ENCODE assay signal across 15 cellular contexts in the genomic region with DNA sequence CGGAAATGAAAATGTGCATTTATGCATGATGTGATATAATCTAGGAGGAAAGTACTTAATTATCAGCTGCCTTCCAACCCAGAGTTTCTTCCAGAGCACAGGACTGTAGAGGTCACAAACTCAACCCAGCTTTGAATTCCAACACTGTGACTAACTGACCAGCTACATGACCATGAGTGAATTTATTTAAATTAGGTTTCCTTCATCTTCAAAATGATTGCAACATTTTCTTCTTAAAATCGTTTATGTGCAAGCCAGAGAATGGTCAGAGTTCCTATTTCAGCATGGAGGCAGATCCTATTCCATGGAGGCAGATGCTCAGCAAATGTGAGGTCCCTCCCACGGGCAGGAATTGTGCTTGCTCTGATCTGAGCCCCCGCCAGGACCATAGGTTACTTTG. TPM values are rescaled to one million over a fixed set of nuclear protein-coding genes. Genes with fewer than 3 reads are reported as not detected.
A peak's percentile ranks its signal among the peaks of the same experiment; 100 is the strongest.
DNase-seq lines count a peak whose midpoint lies in the region; ATAC-seq, FAIRE-seq and TF ChIP-seq lines count a peak whose summit lies in the region.
"Had no signal": no experiment of that assay in that cellular context is flagged by ENCODE, and none has a peak within 500 bp of the region (broad histone marks: within the 10 kb centered on the region; RNA-seq: fewer than 3 reads in every experiment).

No MANE protein-coding gene starts in this region.

- no peak overlapping the region for H3K27ac Mint-ChIP-seq in stimulated activated naive B cell treated with anti-CD40 and anti-IgM and Interleukin-4, amounts not matched to agents 10 μg/mL and 1 μg/mL and 100 μg/mL, for 72 hours
- H3K27ac Mint-ChIP-seq: dendritic cell treated with granulocyte-macrophage colony-stimulating factor and Interleukin-4, amounts not matched to agents 40 ng/mL and 50 ng/mL, for 4 days had no signal

- intact Hi-C loops in psoas muscle (cut with DNase I), result no loop called here

- H3K4me1 ChIP-seq in SK-N-SH (ENCODE audit: control insufficient read depth in 1 of 2, insufficient read depth in 2 of 2, low read depth in 1 of 2, low read length in 1 of 2), result peaks cover 0 to 12% of the 10 kb centered on the region in 2 experiments; a peak in 2 of 4 replicates
- H3K4me1 ChIP-seq in psoas muscle, result peaks cover 3% of the 10 kb centered on the region
- H3K4me1 ChIP-seq: Caco-2 had no signal

- H3K9me3 ChIP-seq in SK-N-SH (no peaks in the 10 kb centered on the region), psoas muscle (no peaks in the 10 kb centered on the region)
- H3K9me3 ChIP-seq: Caco-2 had no signal

- 61% methylated on average over 4 of the region's 4 CpGs for WGBS in SK-N-SH (ENCODE audit: low lambda C conversion rate)
- 71 to 80% (median 76%) methylated on average over 4 of the region's 4 CpGs for WGBS in psoas muscle, 3 donors

- no peak overlapping the region for H2AFZ ChIP-seq in SK-N-SH (ENCODE audit: low read depth)

- no peaks in the 10 kb centered on the region for H3K9me2 ChIP-seq in SK-N-SH

- H3K4me3 Mint-ChIP-seq in stimulated activated naive B cell treated with anti-CD40 and anti-IgM and Interleukin-4, amounts not matched to agents 10 μg/mL and 1 μg/mL and 100 μg/mL, for 72 hours, result no peak overlapping the region
- H3K4me3 Mint-ChIP-seq: dendritic cell treated with granulocyte-macrophage colony-stimulating factor and Interleukin-4, amounts not matched to agents 40 ng/mL and 50 ng/mL, for 4 days had no signal

- TF ChIP-seq RAD21 in SK-N-SH (IDR thresholded peaks at IDR 0.05; ENCODE audit: low read length), result no peak

- peak overlapping the region; percentile 67 for H3K4me2 ChIP-seq in SK-N-SH

- no peaks in the 10 kb centered on the region for H4K20me1 ChIP-seq in SK-N-SH (ENCODE audit: insufficient read depth)

- H3K9ac ChIP-seq in SK-N-SH, result no peak overlapping the region

- no peaks in the 10 kb centered on the region for H3K27me3 Mint-ChIP-seq in stimulated activated naive B cell treated with anti-CD40 and anti-IgM and Interleukin-4, amounts not matched to agents 10 μg/mL and 1 μg/mL and 100 μg/mL, for 72 hours
- H3K27me3 Mint-ChIP-seq: dendritic cell treated with granulocyte-macrophage colony-stimulating factor and Interleukin-4, amounts not matched to agents 40 ng/mL and 50 ng/mL, for 4 days had no signal

- TF ChIP-seq EP300 in SK-N-SH (IDR thresholded peaks at IDR 0.05; ENCODE audit: borderline replicate concordance in 1 of 2, low read depth in 1 of 2, low read length in 1 of 2), result no peak

- peak; percentile 97 for FAIRE-seq in G401.6 (lab: Jason Lieb, UNC)

- H3K9me3 Mint-ChIP-seq in stimulated activated naive B cell treated with anti-CD40 and anti-IgM and Interleukin-4, amounts not matched to agents 10 μg/mL and 1 μg/mL and 100 μg/mL, for 72 hours, result no peaks in the 10 kb centered on the region
- H3K9me3 Mint-ChIP-seq: dendritic cell treated with granulocyte-macrophage colony-stimulating factor and Interleukin-4, amounts not matched to agents 40 ng/mL and 50 ng/mL, for 4 days had no signal

- H3K79me2 ChIP-seq in SK-N-SH (ENCODE audit: insufficient read depth), result no peaks in the 10 kb centered on the region

- TF ChIP-seq CTCF in SK-N-SH (IDR thresholded peaks at IDR 0.05), result no peak
- TF ChIP-seq CTCF in psoas muscle (IDR thresholded peaks at IDR 0.05), result no peak

- CTCF ChIA-PET in SK-N-SH (lab: Yijun Ruan, JAX), result interaction anchor here (0.6 to 1.1 kb wide), 2 partner anchors 9 to 18 kb away, joined by 3 read pairs; no protein-coding TSS in a partner anchor

- H3K27me3 ChIP-seq in SK-N-SH (ENCODE audit: insufficient read depth), result no peaks in the 10 kb centered on the region
- H3K27me3 ChIP-seq in psoas muscle (ENCODE audit: insufficient read depth in 3 of 3, low read length in 2 of 3), result no peaks in the 10 kb centered on the region

- no peak overlapping the region for H3K4me3 ChIP-seq in SK-N-SH (ENCODE audit: low read depth in 2 of 2, low read length in 1 of 2)
- no peak overlapping the region for H3K4me3 ChIP-seq in psoas muscle

- H3K27ac ChIP-seq in SK-N-SH (ENCODE audit: low read depth in 2 of 2, low read length in 1 of 2) (peak overlapping the region in 1 of 2 experiments; percentile 51; a peak in 2 of 4 replicates), psoas muscle (peak overlapping the region; percentile 18)

- POLR2A ChIA-PET in SK-N-SH (lab: Yijun Ruan, JAX), result no interaction called here

- H3F3A ChIP-seq in SK-N-SH (replicated peaks; ENCODE audit: insufficient read depth), result peaks cover 28% of the 10 kb centered on the region

- peaks cover 22 to 38% of the 10 kb centered on the region in 2 donors for H3K36me3 Mint-ChIP-seq in stimulated activated naive B cell treated with anti-CD40 and anti-IgM and Interleukin-4, amounts not matched to agents 10 μg/mL and 1 μg/mL and 100 μg/mL, for 72 hours

- H3K36me3 ChIP-seq in SK-N-SH (replicated peaks in 1 of 2; ENCODE audit: control insufficient read depth in 1 of 2, insufficient read depth in 2 of 2, low read length in 1 of 2) (peaks cover 28 to 37% of the 10 kb centered on the region in 2 experiments), psoas muscle (ENCODE audit: insufficient read depth in 1 of 2, low read depth in 1 of 2) (peaks cover 11 to 46% of the 10 kb centered on the region in 2 donors)

- H3K4me1 Mint-ChIP-seq in stimulated activated naive B cell treated with anti-CD40 and anti-IgM and Interleukin-4, amounts not matched to agents 10 μg/mL and 1 μg/mL and 100 μg/mL, for 72 hours, result no peaks in the 10 kb centered on the region

- DNase-seq in SK-N-SH (no peak), fibroblast of gingiva (ENCODE audit: low read depth) (peak; percentile 86), psoas muscle (no peak), DMS53 (lab: John Stamatoyannopoulos, UW) (no peak), COLO829 (ENCODE audit: low spot score) (no peak)
- DNase-seq in stimulated activated naive B cell treated with anti-CD40 and anti-IgM and Interleukin-4, amounts not matched to agents 10 μg/mL and 1 μg/mL and 100 μg/mL, for 72 hours, result no peak
- DNase-seq: activated CD4-positive, alpha-beta T cell treated with anti-CD3 and anti-CD28 coated beads for 1 hour; Caco-2; hippocampal formation; midbrain; NCI-H187; NCI-H748 treated with DMSO at 0.1 percent for 48 hours had no signal

- ATAC-seq in psoas muscle (peak in 3 of 4 donors; percentile 40 to 52 (median 45)), HG02852 (IDR thresholded peaks at IDR 0.05; ENCODE audit: unreplicated experiment) (no peak)
- no peak for ATAC-seq in stimulated activated naive B cell treated with anti-CD40 and anti-IgM and Interleukin-4, amounts not matched to agents 10 μg/mL and 1 μg/mL and 100 μg/mL, for 72 hours (replicated peaks)

TF ChIP-seq in SK-N-SH, 30 proteins besides CTCF, POLR2A, EP300 and RAD21:
- TF ChIP-seq FOSL2 (IDR thresholded peaks at IDR 0.05; ENCODE audit: borderline replicate concordance, low read depth) (peak; percentile 21; the same call in 1 of the 2 replicates), MEF2A (IDR thresholded peaks at IDR 0.05; ENCODE audit: borderline replicate concordance, low read depth) (no peak)

RNA-seq across cellular contexts. Expression of a gene that starts 42.4 kb away (rescaled TPM):
- polyA plus RNA-seq in SK-N-SH (2012; rRNA removed) (11.8 and 12.1 TPM in 2 replicates), psoas muscle (10 to 100 TPM; 12.9 to 41.8 (median 30.4) TPM)
- 15.6 and 17.2 TPM in 2 replicates for polyA plus RNA-seq in SK-N-SH (2012; cell fraction: cytosol; rRNA removed)
- polyA plus RNA-seq in SK-N-SH (2012; cell fraction: nucleus; rRNA removed), result 9.9 and 21.0 TPM in 2 replicates
- 10 to 100 TPM; 43.3 to 51.2 (median 48.6) TPM for total RNA-seq in psoas muscle

Comparison
In these comparisons a context has a peak if more than half of its experiments do, and no peak if none do; other contexts are left out.
1. ATAC-seq: peak in psoas muscle (3 of 4); none in stimulated activated naive B cell treated with anti-CD40 and anti-IgM and Interleukin-4, amounts not matched to agents 10 μg/mL and 1 μg/mL and 100 μg/mL, for 72 hours (0 of 2) and HG02852 (single experiment).